Comparison of ENCODE assay signal across 25 cellular contexts in the genomic region with DNA sequence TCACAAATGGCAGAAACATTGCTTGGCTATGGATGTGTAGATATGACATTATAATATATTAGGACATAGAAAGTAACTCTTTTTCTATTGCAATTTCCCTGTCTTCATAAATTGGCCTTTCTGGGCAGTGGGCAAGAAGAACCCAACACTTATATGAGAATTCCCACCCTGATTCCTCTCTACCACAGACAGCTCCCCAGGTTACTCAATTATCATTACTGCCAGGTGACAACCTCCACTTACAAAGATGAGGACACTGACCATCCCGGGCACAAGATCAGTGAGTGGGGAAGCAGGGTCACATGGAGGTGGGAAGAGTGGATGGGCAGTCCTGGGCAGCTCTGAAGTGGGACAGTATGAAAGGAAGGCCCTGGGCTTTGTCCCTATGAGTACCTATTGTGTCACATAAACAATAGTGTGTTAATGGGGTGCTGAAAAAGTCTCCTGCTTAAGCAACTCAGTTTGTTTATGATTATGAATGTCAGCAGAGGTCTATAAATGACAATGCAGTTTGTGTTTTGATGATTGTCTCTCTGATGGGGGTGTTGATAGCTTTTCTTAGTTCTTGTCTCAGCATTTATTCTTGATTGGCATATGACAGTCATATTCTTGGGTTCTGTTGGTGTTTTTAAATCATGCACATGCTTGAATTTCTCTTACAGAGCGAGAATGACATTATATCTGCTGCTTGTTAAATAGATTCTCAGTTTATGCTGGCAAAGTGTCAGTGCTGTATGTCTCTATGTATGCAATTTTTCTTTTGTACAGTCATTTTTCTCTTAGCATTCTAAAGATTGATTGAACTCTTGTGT.
"Had no signal": no experiment of that assay in that cellular context is flagged by ENCODE, and none has a peak within 500 bp of the region (broad histone marks: within the 10 kb centered on the region; RNA-seq: fewer than 3 reads in every experiment).

No MANE protein-coding gene starts in this region.

- H3K9me2 ChIP-seq: SK-N-SH had no signal

- H3K27ac ChIP-seq: adrenal gland, Peyer's patch, RWPE1, SJCRH30, VCaP had no signal

- H3K9me3 ChIP-seq: adrenal gland, Peyer's patch, SJCRH30, SK-N-SH had no signal

- H3K9ac ChIP-seq: SK-N-SH had no signal

- ATAC-seq: activated CD4-positive, alpha-beta T cell treated with anti-CD3 and anti-CD28 coated beads for 36 hours; activated CD8-positive, alpha-beta T cell treated with anti-CD3 and anti-CD28 coated beads for 36 hours; K562 had no signal

- H3K4me3 ChIP-seq: adrenal gland, K562, Peyer's patch, SJCRH30 had no signal

- H3K4me2 ChIP-seq: SK-N-SH had no signal

- H3K36me3 ChIP-seq: adrenal gland, Peyer's patch, SJCRH30 had no signal

- DNase-seq: activated CD4-positive, alpha-beta T cell treated with anti-CD3 and anti-CD28 coated beads for 36 hours; activated CD4-positive, alpha-beta T cell treated with anti-CD3 and anti-CD28 coated beads, Interleukin-2, amount 50 U/mL, for 1 hour; activated CD8-positive, alpha-beta memory T cell treated with anti-CD3 and anti-CD28 coated beads, Interleukin-2, amount 50 U/mL, for 48 hours; activated CD8-positive, alpha-beta T cell treated with anti-CD3 and anti-CD28 coated beads for 36 hours; activated naive CD4-positive, alpha-beta T cell treated with anti-CD3 and anti-CD28 coated beads, Interleukin-2, amount 50 U/mL, for 16 hours; activated naive CD8-positive, alpha-beta T cell treated with anti-CD3 and anti-CD28 coated beads, Interleukin-2, amount 10 ng/mL, durations not matched to agents 7 days and 5 days; activated T-cell treated with anti-CD3 and anti-CD28 coated beads, Interleukin-2, amount 50 U/mL, for 1 hour; adrenal gland; anterior cingulate cortex; cerebellar nuclear complex; Kasumi-1; NCI-H1105 treated with DMSO at 0.1 percent for 48 hours; NCI-H2029 treated with DMSO at 0.1 percent for 48 hours; NCI-H226; NCI-H510A; NCI-H526 treated with DMSO at 0.1 percent for 48 hours; NK-92 treated with Interleukin-12 subunit alpha and Interleukin-12 subunit beta, amount 100 ng/mL, for 24 hours; Peyer's patch; Right ventricle myocardium superior; SJCRH30; SK-N-SH; T-helper 1 cell had no signal

- H3K27me3 ChIP-seq: adrenal gland, Peyer's patch, SJCRH30 had no signal

- H3K4me1 ChIP-seq: Peyer's patch, SJCRH30 had no signal
